ENCODE assay signal across 2 cellular contexts in genomic region chr11:61680622-61681191, GRCh38.
TF ChIP-seq lines count a peak whose summit lies in the region.

No MANE protein-coding gene starts in this region.

TF ChIP-seq in SK-N-SH, 30 proteins besides CTCF, POLR2A, EP300 and RAD21 (continued from another document):
- TF ChIP-seq REST (IDR thresholded peaks at IDR 0.05; ENCODE audit: low read depth, low read length) (no peak), RXRA (IDR thresholded peaks at IDR 0.05; ENCODE audit: borderline replicate concordance, low read depth) (no peak), ZBTB33 (IDR thresholded peaks at IDR 0.05; ENCODE audit: borderline replicate concordance, low read depth) (no peak), MXI1 (IDR thresholded peaks at IDR 0.05; ENCODE audit: low read depth, low read length) (no peak), IRF3 (IDR thresholded peaks at IDR 0.05; ENCODE audit: low read depth, low read length) (no peak), SMC3 (IDR thresholded peaks at IDR 0.05; ENCODE audit: low read depth, low read length) (no peak), EZH2phosphoT487 (IDR thresholded peaks at IDR 0.05; ENCODE audit: borderline replicate concordance, low read depth) (no peak), FOXJ3 (CRISPR knock-in tag; IDR thresholded peaks at IDR 0.05) (no peak), FOXM1 (IDR thresholded peaks at IDR 0.05; ENCODE audit: low read depth) (no peak), YY1 (IDR thresholded peaks at IDR 0.05; ENCODE audit: low read depth) (no peak), CHD2 (IDR thresholded peaks at IDR 0.05; ENCODE audit: low read length, partially characterized antibody) (no peak), NRF1 (IDR thresholded peaks at IDR 0.05; ENCODE audit: low read depth, low read length) (no peak), TEAD4 (IDR thresholded peaks at IDR 0.05; ENCODE audit: borderline replicate concordance, insufficient read depth) (no peak)

TF ChIP-seq in SK-N-SH treated with all-trans-retinoic acid at 6 μM for 48 hours, 23 proteins besides CTCF, POLR2A, EP300 and RAD21 (continued from another document):
- no peak for TF ChIP-seq ISL1 (CRISPR knock-in tag; IDR thresholded peaks at IDR 0.05)
- no peak for TF ChIP-seq CREB5 (CRISPR knock-in tag; IDR thresholded peaks at IDR 0.05; ENCODE audit: low read depth)
- TF ChIP-seq CSDC2 (CRISPR knock-in tag; IDR thresholded peaks at IDR 0.05): no peak
- TF ChIP-seq CSRNP3 (CRISPR knock-in tag; IDR thresholded peaks at IDR 0.05): no peak
- no peak for TF ChIP-seq TSHZ2 (CRISPR knock-in tag; IDR thresholded peaks at IDR 0.05)
- TF ChIP-seq ZNF8 (CRISPR knock-in tag; IDR thresholded peaks at IDR 0.05): no peak
- no peak for TF ChIP-seq TCF4 (CRISPR knock-in tag; IDR thresholded peaks at IDR 0.05; ENCODE audit: borderline replicate concordance)
